1 cellular context compared by ENCODE assay signal in genomic region chr19:919157-920050, GRCh38.
TF ChIP-seq lines count a peak whose summit lies in the region.

No MANE protein-coding gene starts in this region.

TF ChIP-seq in WTC11, 78 proteins besides CTCF, POLR2A, EP300 and RAD21 (continued from another document):
- no peak for TF ChIP-seq ZNF281 (CRISPR knock-in tag; IDR thresholded peaks at IDR 0.05)
- TF ChIP-seq ZBTB21 (CRISPR knock-in tag; IDR thresholded peaks at IDR 0.05; ENCODE audit: borderline replicate concordance) = no peak
- peak; percentile 73; the same call in 1 of the 2 replicates for TF ChIP-seq TP53 (CRISPR knock-in tag; IDR thresholded peaks at IDR 0.05)
- TF ChIP-seq CBFB (CRISPR knock-in tag; IDR thresholded peaks at IDR 0.05; ENCODE audit: low read depth) = 0 out of 2 replicates have a peak, but pooled peaks have one; percentile 44
- no peak for TF ChIP-seq SMAD4 (CRISPR knock-in tag; IDR thresholded peaks at IDR 0.05)
- TF ChIP-seq IRF1 (CRISPR knock-in tag; IDR thresholded peaks at IDR 0.05) = no peak
- no peak for TF ChIP-seq HMGXB4 (CRISPR knock-in tag; IDR thresholded peaks at IDR 0.05)
- TF ChIP-seq ERG (CRISPR knock-in tag; IDR thresholded peaks at IDR 0.05) = no peak
- peak; percentile 53; the same call in 1 of the 2 replicates for TF ChIP-seq ZNF219 (CRISPR knock-in tag; IDR thresholded peaks at IDR 0.05; ENCODE audit: borderline replicate concordance)
- TF ChIP-seq NFYB (CRISPR knock-in tag; conservative IDR thresholded peaks at IDR 0.05; ENCODE audit: low read depth) = no peak
- no peak for TF ChIP-seq NR1H2 (CRISPR knock-in tag; IDR thresholded peaks at IDR 0.05)
- TF ChIP-seq ETV6 (CRISPR knock-in tag; IDR thresholded peaks at IDR 0.05) = no peak
- TF ChIP-seq ESRRA (CRISPR knock-in tag; IDR thresholded peaks at IDR 0.05; ENCODE audit: borderline replicate concordance) = no peak
- no peak for TF ChIP-seq ZNF317 (CRISPR knock-in tag; IDR thresholded peaks at IDR 0.05; ENCODE audit: borderline replicate concordance, low read depth)
- TF ChIP-seq GTF2I (CRISPR knock-in tag; conservative IDR thresholded peaks at IDR 0.05) = peak; percentile 59; the same call in 1 of the 2 replicates
- TF ChIP-seq E2F1 (CRISPR knock-in tag; IDR thresholded peaks at IDR 0.05) = no peak
TF ChIP-seq in WTC11: peak in this region for 18.
